Comparison of ENCODE assay signal across 27 cellular contexts in the genomic region with DNA sequence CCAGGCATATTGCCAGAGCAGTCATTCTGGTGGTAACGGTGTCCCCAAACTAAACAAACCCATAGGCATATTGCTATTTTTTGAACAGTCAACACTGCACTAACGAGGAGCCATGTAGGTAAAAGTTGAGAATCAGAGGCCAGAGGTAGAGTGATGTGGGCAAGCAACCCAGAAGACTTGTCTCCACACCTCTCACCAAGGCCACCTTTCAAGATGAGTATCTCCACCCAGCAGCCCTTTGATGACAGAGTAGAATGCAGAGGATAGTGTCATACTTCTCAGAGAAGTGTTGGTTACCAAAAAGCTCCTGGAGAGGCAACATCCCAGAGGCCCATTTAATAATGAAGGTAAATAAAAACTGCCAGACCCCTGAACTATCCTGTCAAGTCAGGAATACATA.
DNase-seq lines count a peak whose midpoint lies in the region; ATAC-seq, FAIRE-seq and TF ChIP-seq lines count a peak whose summit lies in the region.
"Had no signal": no experiment of that assay in that cellular context is flagged by ENCODE, and none has a peak within 500 bp of the region (broad histone marks: within the 10 kb centered on the region; RNA-seq: fewer than 3 reads in every experiment).

No MANE protein-coding gene starts in this region.

- no peak overlapping the region for H2BK120ac ChIP-seq in trophoblast cell (ENCODE audit: insufficient read depth, low read length, poor library complexity)

- H3K4ac ChIP-seq in trophoblast cell (ENCODE audit: low read depth, low read length), result no peak overlapping the region

- H3K4me3 ChIP-seq in GM12878, result no peak overlapping the region
- H3K4me3 ChIP-seq in trophoblast cell (ENCODE audit: low read depth, low read length), result no peak overlapping the region
- H3K4me3 ChIP-seq: A549; BLaER1 treated with 17β-estradiol and CSF1 and Interleukin-3, amounts not matched to agents 10 nM and 100 nM; HAP-1 had no signal

- no peak overlapping the region for H2AK5ac ChIP-seq in trophoblast cell (ENCODE audit: low read length)

- CTCF ChIA-PET in GM12878 (lab: Yijun Ruan, JAX), result no interaction called here

- TF ChIP-seq POLR2A in GM12878 (IDR thresholded peaks at IDR 0.05; ENCODE audit: low read depth, low read length), result no peak

- in situ Hi-C loops in GM12878 (cut with MboI), result no loop called here

- TF ChIP-seq EP300 in GM12878 (IDR thresholded peaks at IDR 0.05; ENCODE audit: borderline replicate concordance in 1 of 2, control insufficient read depth in 1 of 2, low read depth in 2 of 2, low read length in 2 of 2), result no peak

- no peak overlapping the region for H2BK12ac ChIP-seq in trophoblast cell (ENCODE audit: low read length)

- H3K4me1 Mint-ChIP-seq in activated naive CD8-positive, alpha-beta T cell treated with anti-CD3 and anti-CD28 coated beads, Interleukin-2, amount 50 U/mL, for 24 hours, result no peaks in the 10 kb centered on the region
- H3K4me1 Mint-ChIP-seq in activated naive CD8-positive, alpha-beta T cell treated with anti-CD3 and anti-CD28 coated beads for 36 hours, result no peaks in the 10 kb centered on the region
- H3K4me1 Mint-ChIP-seq: CD14-positive monocyte; CD8-positive, alpha-beta memory T cell had no signal

- H3K27ac ChIP-seq in GM12878 (ENCODE audit: control insufficient read depth, insufficient read depth) (no peak overlapping the region), trophoblast cell (ENCODE audit: low read depth, low read length) (no peak overlapping the region)
- H3K27ac ChIP-seq: A549; BLaER1 treated with 17β-estradiol and CSF1 and Interleukin-3, amounts not matched to agents 10 nM and 100 nM had no signal

- RAD21 ChIA-PET in GM12878 (lab: Charles Lee; ENCODE audit: unreplicated experiment), result no interaction called here

- no peaks in the 10 kb centered on the region for H3K9me3 Mint-ChIP-seq in activated naive CD8-positive, alpha-beta T cell treated with anti-CD3 and anti-CD28 coated beads, Interleukin-2, amount 50 U/mL, for 24 hours
- no peaks in the 10 kb centered on the region for H3K9me3 Mint-ChIP-seq in activated naive CD8-positive, alpha-beta T cell treated with anti-CD3 and anti-CD28 coated beads for 36 hours
- H3K9me3 Mint-ChIP-seq: CD14-positive monocyte; CD4-positive, alpha-beta T cell; CD8-positive, alpha-beta memory T cell; HFFc6 had no signal

- no peaks in the 10 kb centered on the region for H3K36me3 ChIP-seq in GM12878 (ENCODE audit: control insufficient read depth in 2 of 2, insufficient read depth in 2 of 2, low read length in 1 of 2)
- H3K36me3 ChIP-seq in trophoblast cell (ENCODE audit: control insufficient read depth in 1 of 2, insufficient read depth in 2 of 2, low read length in 2 of 2), result peaks cover 6 to 12% of the 10 kb centered on the region in 2 experiments
- H3K36me3 ChIP-seq: BE2C, HAP-1 had no signal

- intact Hi-C loops in GM12878 (cut with micrococcal nuclease; ENCODE audit: unreplicated experiment), result no loop called here

- POLR2A ChIA-PET in GM12878 (lab: Charles Lee), result no interaction called here

- H3K4me3 Mint-ChIP-seq in activated naive CD8-positive, alpha-beta T cell treated with anti-CD3 and anti-CD28 coated beads, Interleukin-2, amount 50 U/mL, for 24 hours, result no peak overlapping the region
- H3K4me3 Mint-ChIP-seq in activated naive CD8-positive, alpha-beta T cell treated with anti-CD3 and anti-CD28 coated beads for 36 hours, result no peak overlapping the region
- H3K4me3 Mint-ChIP-seq: CD14-positive monocyte; CD4-positive, alpha-beta T cell; CD8-positive, alpha-beta memory T cell; HFFc6 had no signal

- no peaks in the 10 kb centered on the region for H4K20me1 ChIP-seq in GM12878 (ENCODE audit: control insufficient read depth, insufficient read depth)

- H3K27me3 Mint-ChIP-seq in activated naive CD8-positive, alpha-beta T cell treated with anti-CD3 and anti-CD28 coated beads, Interleukin-2, amount 50 U/mL, for 24 hours, result no peaks in the 10 kb centered on the region
- peaks cover 7% of the 10 kb centered on the region for H3K27me3 Mint-ChIP-seq in activated naive CD8-positive, alpha-beta T cell treated with anti-CD3 and anti-CD28 coated beads for 36 hours
- H3K27me3 Mint-ChIP-seq: CD4-positive, alpha-beta T cell; CD8-positive, alpha-beta memory T cell had no signal

- no peak overlapping the region for H4K12ac ChIP-seq in trophoblast cell (ENCODE audit: low read depth, low read length)

- H3K79me1 ChIP-seq in trophoblast cell (ENCODE audit: low read length), result no peaks in the 10 kb centered on the region

- H2AFZ ChIP-seq in GM12878 (ENCODE audit: control insufficient read depth, low read depth, low read length) (no peak overlapping the region), trophoblast cell (ENCODE audit: insufficient read depth, low read length, poor library complexity) (no peak overlapping the region)

- H4K91ac ChIP-seq in trophoblast cell (ENCODE audit: low read depth, low read length), result no peak overlapping the region

- no peak overlapping the region for H3K14ac ChIP-seq in trophoblast cell (ENCODE audit: low read length)

- H3K79me2 ChIP-seq in GM12878 (ENCODE audit: control insufficient read depth, insufficient read depth, low read length), result no peaks in the 10 kb centered on the region
- no peaks in the 10 kb centered on the region for H3K79me2 ChIP-seq in trophoblast cell (ENCODE audit: control insufficient read depth, insufficient read depth, low read length, poor library complexity)

- H3K4me2 ChIP-seq in GM12878 (ENCODE audit: control insufficient read depth, insufficient read depth), result no peak overlapping the region
- no peak overlapping the region for H3K4me2 ChIP-seq in trophoblast cell (ENCODE audit: low read length)
- H3K4me2 ChIP-seq: A549; BLaER1 treated with 17β-estradiol and CSF1 and Interleukin-3, amounts not matched to agents 10 nM and 100 nM had no signal

- peak; percentile 31 for FAIRE-seq in GM12878 (lab: Jason Lieb, UNC)
- FAIRE-seq: A549, D721Med, GM12891, GM18507, H54 had no signal

- H3K9ac ChIP-seq in GM12878 (ENCODE audit: control insufficient read depth, insufficient read depth, low read length), result no peak overlapping the region
- no peak overlapping the region for H3K9ac ChIP-seq in trophoblast cell (ENCODE audit: low read length)
- H3K9ac ChIP-seq: BLaER1 treated with 17β-estradiol and CSF1 and Interleukin-3, amounts not matched to agents 10 nM and 100 nM had no signal

- no peak for TF ChIP-seq RAD21 in GM12878 (IDR thresholded peaks at IDR 0.05; ENCODE audit: insufficient read depth, low read depth, low read length)

- H3K36me3 Mint-ChIP-seq in activated naive CD8-positive, alpha-beta T cell treated with anti-CD3 and anti-CD28 coated beads, Interleukin-2, amount 50 U/mL, for 24 hours (ENCODE audit: low read depth), result no peaks in the 10 kb centered on the region
- H3K36me3 Mint-ChIP-seq in activated naive CD8-positive, alpha-beta T cell treated with anti-CD3 and anti-CD28 coated beads for 36 hours, result no peaks in the 10 kb centered on the region

- peak; percentile 43 for ATAC-seq in activated naive CD8-positive, alpha-beta T cell treated with anti-CD3 and anti-CD28 coated beads, Interleukin-2, amount 50 U/mL, for 24 hours
- ATAC-seq in GM12878 (no peak), esophagus mucosa (peak; percentile 31), HG03159 (IDR thresholded peaks at IDR 0.05; ENCODE audit: unreplicated experiment) (no peak), HG02571 (IDR thresholded peaks at IDR 0.05; ENCODE audit: unreplicated experiment) (no peak)

- WGBS in GM12878 (ENCODE audit: insufficient coverage, insufficient replicate concordance, low lambda C conversion rate, missing lambda C conversion rate), result 38% methylated on average over 2 of the region's 2 CpGs
- WGBS in trophoblast cell (ENCODE audit: extremely low coverage, insufficient coverage, insufficient read length), result no CpG with 5 or more reads among the region's 2 CpGs

- H3K4me1 ChIP-seq in GM12878 (ENCODE audit: control insufficient read depth, insufficient read depth, low read length), result no peaks in the 10 kb centered on the region
- no peaks in the 10 kb centered on the region for H3K4me1 ChIP-seq in trophoblast cell (ENCODE audit: control insufficient read depth in 1 of 2, insufficient read depth in 2 of 2, low read length in 2 of 2)
- H3K4me1 ChIP-seq: A549, BE2C had no signal

- H3K27ac Mint-ChIP-seq in activated naive CD8-positive, alpha-beta T cell treated with anti-CD3 and anti-CD28 coated beads, Interleukin-2, amount 50 U/mL, for 24 hours, result no peak overlapping the region
- H3K27ac Mint-ChIP-seq in activated naive CD8-positive, alpha-beta T cell treated with anti-CD3 and anti-CD28 coated beads for 36 hours, result no peak overlapping the region
- H3K27ac Mint-ChIP-seq: CD4-positive, alpha-beta T cell; HFFc6 had no signal

- H3K9me3 ChIP-seq in GM12878 (replicated peaks; ENCODE audit: control insufficient read depth, insufficient read depth, low read length), result no peaks in the 10 kb centered on the region
- no peaks in the 10 kb centered on the region for H3K9me3 ChIP-seq in trophoblast cell (ENCODE audit: insufficient read depth, low read depth, low read length)
- H3K9me3 ChIP-seq: A549; BE2C; BLaER1 treated with 17β-estradiol and CSF1 and Interleukin-3, amounts not matched to agents 10 nM and 100 nM; HAP-1 had no signal

- no peak for DNase-seq in activated naive CD8-positive, alpha-beta T cell treated with anti-CD3 and anti-CD28 coated beads, Interleukin-2, amount 50 U/mL, for 24 hours
- DNase-seq in activated naive CD8-positive, alpha-beta T cell treated with anti-CD3 and anti-CD28 coated beads for 36 hours, result no peak
- DNase-seq in GM12878 (ENCODE audit: low read depth, low spot score) (no peak), trophoblast cell (peak; percentile 23 to 69)
- DNase-seq: 8988T; ACHN; AML-193; BE2C; CD4-positive, alpha-beta T cell; CD8-positive, alpha-beta memory T cell; DMS 273 treated with DMSO at 0.1 percent for 48 hours; DMS79; EL; GDM1; GOT3; HFFc6 had no signal

- no peak overlapping the region for H2BK5ac ChIP-seq in trophoblast cell (ENCODE audit: low read depth, low read length, poor library complexity)

- H4K8ac ChIP-seq in trophoblast cell (ENCODE audit: low read depth, low read length), result no peak overlapping the region

- SMC1A ChIA-PET in GM12878 (lab: Charles Lee; ENCODE audit: uncharacterized antibody, unreplicated experiment), result no interaction called here

- no peak overlapping the region for H3K23ac ChIP-seq in trophoblast cell (ENCODE audit: low read length)

- no TSS peak for BruUV-seq in GM12878 (replicated peaks; lab: Mats Ljungman, UMichigan)

- TF ChIP-seq CTCF in GM12878 (IDR thresholded peaks at IDR 0.05 in 2 of 3, conservative IDR thresholded peaks at IDR 0.05 in 1 of 3; ENCODE audit: control insufficient read depth in 2 of 3, extremely low read depth in 1 of 3, insufficient read depth in 1 of 3, low read depth in 3 of 3, low read length in 3 of 3), result no peak

- H3K18ac ChIP-seq in trophoblast cell (ENCODE audit: low read length), result no peak overlapping the region

- no peaks in the 10 kb centered on the region for H3K27me3 ChIP-seq in GM12878 (replicated peaks in 1 of 2; ENCODE audit: control insufficient read depth in 2 of 2, insufficient read depth in 2 of 2, low read length in 1 of 2)
- H3K27me3 ChIP-seq in trophoblast cell (ENCODE audit: insufficient read depth, low read length), result no peaks in the 10 kb centered on the region
- H3K27me3 ChIP-seq: BLaER1 treated with 17β-estradiol and CSF1 and Interleukin-3, amounts not matched to agents 10 nM and 100 nM had no signal

TF ChIP-seq in GM12878, 131 proteins besides CTCF, POLR2A, EP300 and RAD21 (continues in another document):
- TF ChIP-seq CREB1 (IDR thresholded peaks at IDR 0.05; ENCODE audit: low read depth) (no peak), JUND (IDR thresholded peaks at IDR 0.05; ENCODE audit: low read depth, low read length) (no peak)

Comparison
In these comparisons a context has a peak if more than half of its experiments do, and no peak if none do; other contexts are left out.
1. ATAC-seq: peak in activated naive CD8-positive, alpha-beta T cell treated with anti-CD3 and anti-CD28 coated beads, Interleukin-2, amount 50 U/mL, for 24 hours (single experiment) and esophagus mucosa (single experiment); none in GM12878 (single experiment), HG03159 (single experiment) and HG02571 (single experiment).
2. DNase-seq: peak in trophoblast cell (2 of 2); none in activated naive CD8-positive, alpha-beta T cell treated with anti-CD3 and anti-CD28 coated beads, Interleukin-2, amount 50 U/mL, for 24 hours (single experiment), activated naive CD8-positive, alpha-beta T cell treated with anti-CD3 and anti-CD28 coated beads for 36 hours (single experiment) and GM12878 (single experiment).